Comparison of ENCODE assay signal across 8 cellular contexts in the genomic region with DNA sequence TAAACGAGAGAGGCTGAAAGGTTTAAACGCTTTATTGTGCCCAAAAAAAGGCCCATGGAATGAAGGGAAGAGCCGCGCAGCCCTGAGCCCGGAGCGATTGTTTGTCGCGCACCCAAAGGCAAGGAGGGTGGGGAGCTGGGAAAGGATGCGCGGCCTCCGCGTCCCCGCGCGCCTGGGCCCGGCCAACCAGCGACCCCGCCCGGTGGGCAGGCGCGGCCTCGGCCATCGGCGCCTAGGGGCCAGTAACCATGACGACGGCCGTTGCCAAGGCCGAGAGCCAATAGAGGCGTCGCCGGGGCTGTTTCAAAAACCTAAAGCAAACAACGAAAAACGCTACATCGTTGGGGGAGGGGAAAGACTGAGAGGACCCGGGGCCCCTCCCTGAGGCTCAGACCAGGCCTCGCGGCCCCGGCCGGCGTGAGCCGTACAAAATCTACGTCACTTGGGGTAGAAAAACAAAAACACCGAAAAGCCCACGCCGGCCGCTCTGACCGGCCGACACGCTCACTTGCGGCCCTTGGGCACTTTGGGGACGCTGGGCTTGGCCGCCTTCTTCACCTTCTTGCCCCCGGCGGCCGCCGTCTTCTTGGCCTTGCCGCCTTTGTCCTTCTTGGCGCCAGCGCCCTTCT. TPM values are rescaled to one million over a fixed set of nuclear protein-coding genes. Genes with fewer than 3 reads are reported as not detected.
DNase-seq lines count a peak whose midpoint lies in the region; ATAC-seq and TF ChIP-seq lines count a peak whose summit lies in the region.

No MANE protein-coding gene starts in this region.

- POLR2A ChIA-PET in PC-9 (lab: Charles Lee; ENCODE audit: unreplicated experiment) = interaction anchor here (0.7 kb wide), 1 partner anchor 288 kb away, joined by 3 read pairs; no protein-coding TSS in a partner anchor

- H3K27me3 ChIP-seq in Karpas-422 (ENCODE audit: low read length) = no peaks in the 10 kb centered on the region
- H3K27me3 ChIP-seq in PC-9 (ENCODE audit: insufficient read depth, low read depth) = no peaks in the 10 kb centered on the region

- CTCF ChIA-PET in PC-9 (lab: Charles Lee) = no interaction called here

- H2AFZ ChIP-seq in Karpas-422 (ENCODE audit: low read length) (no peak overlapping the region), PC-9 (peak overlapping the region; percentile 74)

- no peak; the same call in 1 of the 2 replicates for TF ChIP-seq CTCF in PC-9 (conservative IDR thresholded peaks at IDR 0.05)

- H3K4me2 ChIP-seq in Karpas-422 (ENCODE audit: low read depth, low read length, poor library complexity, severe bottlenecking) = peak overlapping the region; percentile 94
- peak overlapping the region; percentile 97 for H3K4me2 ChIP-seq in PC-9

- H3K79me2 ChIP-seq in Karpas-422 (ENCODE audit: low read length) (peaks cover 40% of the 10 kb centered on the region), PC-9 (ENCODE audit: low read depth) (no peaks in the 10 kb centered on the region; the same call in 1 of the 2 replicates)

- H3K9me3 Mint-ChIP-seq in naive B cell = peaks cover 0 to 2% (median 0%) of the 10 kb centered on the region in 7 donors

- H3K27ac ChIP-seq in Karpas-422 (ENCODE audit: low read length) (peak overlapping the region; percentile 94), PC-9 (no peak overlapping the region)

- peaks cover 26 to 58% (median 35%) of the 10 kb centered on the region in 3 donors for H3K4me1 Mint-ChIP-seq in naive B cell

- intact Hi-C loops in PC-9 (cut with micrococcal nuclease; ENCODE audit: unreplicated experiment) = loop anchor here (5.0 to 10.0 kb wide), 3 partner anchors 38 to 343 kb away; a partner anchor contains a TSS

- H4K20me1 ChIP-seq in Karpas-422 (ENCODE audit: insufficient read depth, low read depth, low read length) = no peaks in the 10 kb centered on the region
- H4K20me1 ChIP-seq in PC-9 (ENCODE audit: insufficient read depth) = no peaks in the 10 kb centered on the region

- H3F3A ChIP-seq in PC-9 (ENCODE audit: insufficient read depth, low read depth) = peaks cover 14% of the 10 kb centered on the region; the same call in 1 of the 2 replicates

- BruUV-seq in PC-9 (replicated peaks; lab: Mats Ljungman, UMichigan) = no TSS peak

- ATAC-seq in GM18498 (IDR thresholded peaks at IDR 0.05; ENCODE audit: unreplicated experiment) = peak; percentile 21
- ATAC-seq in naive B cell (ENCODE audit: low read depth in 2 of 2) = peak; percentile 27 to 29

- peak overlapping the region; percentile 81 to 97 (median 96) for H3K4me3 Mint-ChIP-seq in naive B cell

- DNase-seq in 8988T (peak; percentile 90), Karpas-422 (peak; percentile 97), PC-9 (peak; percentile 67 to 90), fibroblast of the conjunctiva (ENCODE audit: low read depth) (peak; percentile 91), naive B cell (peak; percentile 59), superior temporal gyrus (ENCODE audit: extremely low spot score) (peak; percentile 89)
- peak; percentile 58 for DNase-seq in activated naive CD4-positive, alpha-beta T cell treated with Interleukin-2 at 50 U/mL for 16 hours

- H3K4me3 ChIP-seq in Karpas-422 (ENCODE audit: low read length) (peak overlapping the region; percentile 90), PC-9 (peak overlapping the region; percentile 90)

- H3K4me1 ChIP-seq in Karpas-422 (ENCODE audit: low read length) (peaks cover 61% of the 10 kb centered on the region), PC-9 (replicated peaks; ENCODE audit: insufficient read depth) (peaks cover 18% of the 10 kb centered on the region)

- H3K36me3 ChIP-seq in Karpas-422 (ENCODE audit: insufficient read depth, low read length) = peaks cover 4% of the 10 kb centered on the region; the same call in 1 of the 2 replicates
- no peaks in the 10 kb centered on the region for H3K36me3 ChIP-seq in PC-9 (ENCODE audit: low read depth)

- H3K36me3 Mint-ChIP-seq in naive B cell = no peaks in the 10 kb centered on the region

- H3K9ac ChIP-seq in Karpas-422 (ENCODE audit: low read length) = peak overlapping the region; percentile 94

- peak overlapping the region in 4 of 6 donors; percentile 49 to 94 (median 70) for H3K27ac Mint-ChIP-seq in naive B cell

- H3K9me2 ChIP-seq in Karpas-422 (replicated peaks; ENCODE audit: insufficient read depth, low read length) (no peaks in the 10 kb centered on the region), PC-9 (ENCODE audit: insufficient read depth) (no peaks in the 10 kb centered on the region)

- H3K9me3 ChIP-seq in Karpas-422 (ENCODE audit: low read length) (no peaks in the 10 kb centered on the region), PC-9 (ENCODE audit: insufficient read depth, low read depth) (no peaks in the 10 kb centered on the region)

- peaks cover 0 to 13% (median 6%) of the 10 kb centered on the region in 3 donors for H3K27me3 Mint-ChIP-seq in naive B cell

RNA-seq across cellular contexts. Expression of a gene that starts 36.2 kb away (rescaled TPM):
- total RNA-seq in Karpas-422 (2014; rRNA removed; shearing (Covaris generic); ENCODE audit: low replicate concordance) = 169 and 275 TPM in 2 replicates
- 60.9 and 62.7 TPM in 2 replicates for total RNA-seq in PC-9 (2021)
- 100 to 1,000 TPM; 128 to 265 (median 146) TPM for polyA plus RNA-seq in naive B cell (ENCODE audit: low read depth in 6 of 6)
